In genomic region chr14:75294649-75295033, GRCh38 we compare ENCODE assay signal across 8 cellular contexts. TPM values are rescaled to one million over a fixed set of nuclear protein-coding genes. Genes with fewer than 3 reads are reported as not detected.
A peak's percentile ranks its signal among the peaks of the same experiment; 100 is the strongest.
DNase-seq lines count a peak whose midpoint lies in the region; ATAC-seq and TF ChIP-seq lines count a peak whose summit lies in the region.

No MANE protein-coding gene starts in this region.

- WGBS in smooth muscle cell (ENCODE audit: low lambda C conversion rate): 1% methylated on average over 9 of the region's 9 CpGs

- no peaks in the 10 kb centered on the region for H3F3A ChIP-seq in smooth muscle cell (ENCODE audit: low read depth)

- TF ChIP-seq CTCF in smooth muscle cell (IDR thresholded peaks at IDR 0.05; ENCODE audit: borderline replicate concordance, insufficient read depth, poor library complexity, severe bottlenecking): no peak

- H3K27ac Mint-ChIP-seq in activated CD8-positive, alpha-beta memory T cell treated with anti-CD3 and anti-CD28 coated beads, Interleukin-2, amount 10 ng/mL, durations not matched to agents 7 days and 5 days: peak overlapping the region; percentile 69
- H3K27ac Mint-ChIP-seq in activated CD4-positive, alpha-beta memory T cell treated with anti-CD3 and anti-CD28 coated beads for 36 hours: no peak overlapping the region

- H3K4me3 ChIP-seq in iPS-11a (ENCODE audit: low read depth, low read length) (peak overlapping the region; percentile 49), smooth muscle cell (peak overlapping the region; percentile 53)

- H3K79me2 ChIP-seq in smooth muscle cell (ENCODE audit: low read depth): no peaks in the 10 kb centered on the region

- peak overlapping the region; percentile 1 for H2AFZ ChIP-seq in smooth muscle cell (ENCODE audit: low read depth)

- POLR2A ChIA-PET in activated CD4-positive, alpha-beta memory T cell treated with anti-CD3 and anti-CD28 coated beads for 36 hours (lab: Charles Lee): interaction anchor here (0.6 to 2.1 kb wide), 8 partner anchors 14 to 168 kb away, joined by 3 to 11 read pairs (median 6); partner anchors contain the start of genes FOS and NEK9

- DNase-seq in activated CD8-positive, alpha-beta memory T cell treated with anti-CD3 and anti-CD28 coated beads, Interleukin-2, amount 10 ng/mL, durations not matched to agents 7 days and 5 days: no peak
- no peak for DNase-seq in activated CD8-positive, alpha-beta memory T cell treated with anti-CD3 and anti-CD28 coated beads, Interleukin-2, amount 50 U/mL, for 48 hours
- DNase-seq in activated CD4-positive, alpha-beta memory T cell treated with anti-CD3 and anti-CD28 coated beads for 36 hours: no peak
- no peak for DNase-seq in smooth muscle cell (lab: John Stamatoyannopoulos, UW; ENCODE audit: unreplicated experiment)
- DNase-seq in effector CD8-positive, alpha-beta T cell (lab: John Stamatoyannopoulos, UW): no peak
- DNase-seq in cortex of kidney (lab: John Stamatoyannopoulos, UW): no peak

- intact Hi-C loops in activated CD4-positive, alpha-beta memory T cell treated with anti-CD3 and anti-CD28 coated beads for 36 hours (cut with micrococcal nuclease): loop anchor here (1.0 to 5.0 kb wide), 5 partner anchors 16 to 292 kb away; partner anchors contain the start of genes EIF2B2, FOS and TMED10

- no peaks in the 10 kb centered on the region for H3K27me3 ChIP-seq in smooth muscle cell (ENCODE audit: low read depth)

- no peaks in the 10 kb centered on the region for H3K9me3 Mint-ChIP-seq in activated CD8-positive, alpha-beta memory T cell treated with anti-CD3 and anti-CD28 coated beads, Interleukin-2, amount 10 ng/mL, durations not matched to agents 7 days and 5 days (ENCODE audit: low read depth)
- H3K9me3 Mint-ChIP-seq in activated CD4-positive, alpha-beta memory T cell treated with anti-CD3 and anti-CD28 coated beads for 36 hours: no peaks in the 10 kb centered on the region

- peaks cover 19% of the 10 kb centered on the region for H3K27me3 Mint-ChIP-seq in activated CD8-positive, alpha-beta memory T cell treated with anti-CD3 and anti-CD28 coated beads, Interleukin-2, amount 10 ng/mL, durations not matched to agents 7 days and 5 days
- H3K27me3 Mint-ChIP-seq in activated CD4-positive, alpha-beta memory T cell treated with anti-CD3 and anti-CD28 coated beads for 36 hours: no peaks in the 10 kb centered on the region

- H3K9ac ChIP-seq in smooth muscle cell (ENCODE audit: low read depth): peak overlapping the region; percentile 99

- H3K9me3 ChIP-seq in smooth muscle cell (replicated peaks; ENCODE audit: low read depth): no peaks in the 10 kb centered on the region

- H3K4me1 Mint-ChIP-seq in activated CD8-positive, alpha-beta memory T cell treated with anti-CD3 and anti-CD28 coated beads, Interleukin-2, amount 10 ng/mL, durations not matched to agents 7 days and 5 days: peaks cover 21% of the 10 kb centered on the region
- H3K4me1 Mint-ChIP-seq in activated CD4-positive, alpha-beta memory T cell treated with anti-CD3 and anti-CD28 coated beads for 36 hours (ENCODE audit: low read depth): peaks cover 20% of the 10 kb centered on the region

- no peaks in the 10 kb centered on the region for H3K36me3 Mint-ChIP-seq in activated CD8-positive, alpha-beta memory T cell treated with anti-CD3 and anti-CD28 coated beads, Interleukin-2, amount 10 ng/mL, durations not matched to agents 7 days and 5 days
- no peaks in the 10 kb centered on the region for H3K36me3 Mint-ChIP-seq in activated CD4-positive, alpha-beta memory T cell treated with anti-CD3 and anti-CD28 coated beads for 36 hours

- H3K4me2 ChIP-seq in smooth muscle cell: peak overlapping the region; percentile 94

- H3K27ac ChIP-seq in smooth muscle cell (ENCODE audit: low read depth): peak overlapping the region; percentile 99

- CTCF ChIA-PET in activated CD8-positive, alpha-beta memory T cell treated with anti-CD3 and anti-CD28 coated beads, Interleukin-2, amount 10 ng/mL, durations not matched to agents 7 days and 5 days (lab: Charles Lee): interaction anchor here (0.7 to 13.7 kb wide), 19 partner anchors 9 to 360 kb away, joined by 3 to 216 read pairs (median 8); partner anchors contain the start of genes FOS and NEK9
- CTCF ChIA-PET in activated CD4-positive, alpha-beta memory T cell treated with anti-CD3 and anti-CD28 coated beads for 36 hours (lab: Charles Lee): interaction anchor here (0.6 to 13.5 kb wide), 16 partner anchors 9 to 266 kb away, joined by 3 to 280 read pairs (median 6); partner anchors contain the start of gene NEK9

- H3K4me1 ChIP-seq in smooth muscle cell (ENCODE audit: low read depth): peaks cover 17% of the 10 kb centered on the region

- no peak for ATAC-seq in activated CD8-positive, alpha-beta memory T cell treated with anti-CD3 and anti-CD28 coated beads, Interleukin-2, amount 10 ng/mL, durations not matched to agents 7 days and 5 days
- ATAC-seq in HG02571 (IDR thresholded peaks at IDR 0.05; ENCODE audit: unreplicated experiment): no peak

- H3K36me3 ChIP-seq in smooth muscle cell (ENCODE audit: low read depth): no peaks in the 10 kb centered on the region

- peak overlapping the region; percentile 76 for H3K4me3 Mint-ChIP-seq in activated CD8-positive, alpha-beta memory T cell treated with anti-CD3 and anti-CD28 coated beads, Interleukin-2, amount 10 ng/mL, durations not matched to agents 7 days and 5 days
- H3K4me3 Mint-ChIP-seq in activated CD4-positive, alpha-beta memory T cell treated with anti-CD3 and anti-CD28 coated beads for 36 hours: peak overlapping the region; percentile 79

- no peaks in the 10 kb centered on the region for H4K20me1 ChIP-seq in smooth muscle cell (ENCODE audit: low read depth)

RNA-seq across cellular contexts. Expression of gene FOS, which starts 16.0 kb away (rescaled TPM):
- 10 to 100 TPM in 1 of 2 experiments, 1 to 10 TPM in 1; 6.9 to 78.6 TPM for total RNA-seq in activated CD8-positive, alpha-beta memory T cell treated with anti-CD3 and anti-CD28 coated beads, Interleukin-2, amount 10 ng/mL, durations not matched to agents 7 days and 5 days
- total RNA-seq in activated CD4-positive, alpha-beta memory T cell treated with anti-CD3 and anti-CD28 coated beads for 36 hours: 10 to 100 TPM; 21.1 to 26.7 TPM
- 1,280 and 1,300 TPM in 2 replicates for total RNA-seq in smooth muscle cell
- 1,543 and 1,567 TPM in 2 replicates for polyA plus RNA-seq in smooth muscle cell

Comparison
In these comparisons a context has a peak if more than half of its experiments do, and no peak if none do; other contexts are left out.
1. RNA of gene FOS, which starts 16.0 kb away (total RNA-seq): 1,280 to 1,300 TPM in smooth muscle cell; 6.9 to 78.6 TPM in activated CD8-positive, alpha-beta memory T cell treated with anti-CD3 and anti-CD28 coated beads, Interleukin-2, amount 10 ng/mL, durations not matched to agents 7 days and 5 days and 21.1 to 26.7 TPM in activated CD4-positive, alpha-beta memory T cell treated with anti-CD3 and anti-CD28 coated beads for 36 hours; every median in the first group is over 10 times any median in the second.